ENCODE assay signal across 22 cellular contexts in the genomic region with DNA sequence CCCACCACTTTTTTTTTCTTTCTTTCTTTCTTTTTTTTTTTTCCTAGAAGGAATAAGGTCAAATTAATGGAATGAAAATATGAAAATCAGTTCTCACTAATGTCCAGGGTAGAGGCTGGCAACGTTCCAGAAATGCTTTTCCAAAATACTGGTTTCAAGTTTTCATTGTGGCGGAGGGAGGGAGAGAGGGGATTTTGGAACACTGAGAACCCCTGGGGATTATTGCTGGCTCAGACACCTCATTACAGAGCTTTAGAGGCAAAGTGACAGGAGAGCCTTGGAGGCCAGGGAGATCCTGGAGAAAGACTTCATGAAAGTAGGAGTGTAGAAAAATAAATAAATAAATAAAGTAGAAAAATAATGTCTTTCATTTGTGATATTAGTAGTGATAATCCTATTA. TPM values are rescaled to one million over a fixed set of nuclear protein-coding genes. Genes with fewer than 3 reads are reported as not detected.
A peak's percentile ranks its signal among the peaks of the same experiment; 100 is the strongest.
DNase-seq lines count a peak whose midpoint lies in the region; ATAC-seq and TF ChIP-seq lines count a peak whose summit lies in the region.
"Had no signal": no experiment of that assay in that cellular context is flagged by ENCODE, and none has a peak within 500 bp of the region (broad histone marks: within the 10 kb centered on the region; RNA-seq: fewer than 3 reads in every experiment).

No MANE protein-coding gene starts in this region.

- H3K4me1 ChIP-seq in GM23338 (ENCODE audit: insufficient read depth) = no peaks in the 10 kb centered on the region

- peak; percentile 60 for ATAC-seq in GM23338
- ATAC-seq in WTC11 = 0 out of 2 replicates have a peak, but pooled peaks have one; percentile 32
- ATAC-seq: PC-3 had no signal

- H3K27ac Mint-ChIP-seq in GM23338 (no peak overlapping the region), WTC11 (no peak overlapping the region)
- no peak overlapping the region for H3K27ac Mint-ChIP-seq in activated T-cell treated with anti-CD3 and anti-CD28 coated beads, Interleukin-2, amount 50 U/mL, for 24 hours
- H3K27ac Mint-ChIP-seq: H9 had no signal

- no peaks in the 10 kb centered on the region for H3K27me3 ChIP-seq in GM23338 (ENCODE audit: insufficient read depth)
- H3K27me3 ChIP-seq: MG63 had no signal

- H3K4me1 Mint-ChIP-seq in GM23338 (peaks cover 2% of the 10 kb centered on the region; the same call in 2 of the 3 replicates), WTC11 (peaks cover 9% of the 10 kb centered on the region; the same call in 1 of the 2 replicates)
- H3K4me1 Mint-ChIP-seq in activated T-cell treated with anti-CD3 and anti-CD28 coated beads, Interleukin-2, amount 50 U/mL, for 24 hours (ENCODE audit: low read depth) = no peaks in the 10 kb centered on the region
- H3K4me1 Mint-ChIP-seq: IgD-negative memory B cell had no signal

- no peaks in the 10 kb centered on the region for H4K20me1 ChIP-seq in GM23338 (replicated peaks; ENCODE audit: insufficient read depth)

- DNase-seq in COR-L47 (lab: John Stamatoyannopoulos, UW) (peak; percentile 52), GM23338 (ENCODE audit: low spot score) (no peak), NCI-H2227 (lab: John Stamatoyannopoulos, UW; ENCODE audit: unreplicated experiment) (peak; percentile 11), WTC11 (ENCODE audit: low spot score) (no peak), NCI-H2196 (lab: John Stamatoyannopoulos, UW; ENCODE audit: unreplicated experiment) (no peak), DMS114 treated with DMSO at 0.1 percent for 48 hours (lab: John Stamatoyannopoulos, UW; ENCODE audit: unreplicated experiment) (no peak)
- no peak for DNase-seq in activated T-cell treated with anti-CD3 and anti-CD28 coated beads, Interleukin-2, amount 50 U/mL, for 24 hours
- DNase-seq: AML-193, DND-41, H9, Karpas-422, MG63, NCI-H1048, NCI-H187, NCI-H526 treated with DMSO at 0.1 percent for 48 hours, PC-3, RPMI8226, SIG-M5, T1000 had no signal

- no peaks in the 10 kb centered on the region for H3K9me2 ChIP-seq in GM23338 (ENCODE audit: insufficient read depth)

- no peaks in the 10 kb centered on the region for H3K9me3 Mint-ChIP-seq in GM23338
- no peaks in the 10 kb centered on the region for H3K9me3 Mint-ChIP-seq in WTC11
- H3K9me3 Mint-ChIP-seq in activated T-cell treated with anti-CD3 and anti-CD28 coated beads, Interleukin-2, amount 50 U/mL, for 24 hours = no peaks in the 10 kb centered on the region
- H3K9me3 Mint-ChIP-seq: H9 had no signal

- H3K4me3 Mint-ChIP-seq in GM23338 (no peak overlapping the region), WTC11 (no peak overlapping the region)
- H3K4me3 Mint-ChIP-seq in activated T-cell treated with anti-CD3 and anti-CD28 coated beads, Interleukin-2, amount 50 U/mL, for 24 hours = no peak overlapping the region
- H3K4me3 Mint-ChIP-seq: H9, IgD-negative memory B cell had no signal

- POLR2A ChIA-PET in WTC11 (lab: Charles Lee) = no interaction called here

- H3K27me3 Mint-ChIP-seq in GM23338 (ENCODE audit: insufficient read depth, low read depth, poor library complexity) = no peaks in the 10 kb centered on the region
- H3K27me3 Mint-ChIP-seq in WTC11 (ENCODE audit: low read depth) = no peaks in the 10 kb centered on the region
- no peaks in the 10 kb centered on the region for H3K27me3 Mint-ChIP-seq in activated T-cell treated with anti-CD3 and anti-CD28 coated beads, Interleukin-2, amount 50 U/mL, for 24 hours
- H3K27me3 Mint-ChIP-seq: IgD-negative memory B cell had no signal

- no peak overlapping the region for H3K4me3 ChIP-seq in GM23338
- H3K4me3 ChIP-seq: MG63 had no signal

- no peak overlapping the region for H3K27ac ChIP-seq in GM23338 (ENCODE audit: low read depth)
- H3K27ac ChIP-seq: C4-2B had no signal

- H2AFZ ChIP-seq in GM23338 = no peak overlapping the region

- H3K36me3 ChIP-seq in GM23338 (ENCODE audit: insufficient read depth) = no peaks in the 10 kb centered on the region
- H3K36me3 ChIP-seq: MG63 had no signal

- H3F3A ChIP-seq in GM23338 (replicated peaks; ENCODE audit: low read depth) = no peaks in the 10 kb centered on the region

- TF ChIP-seq CTCF in GM23338 (conservative IDR thresholded peaks at IDR 0.05; ENCODE audit: low read depth in 2 of 2) (no peak), WTC11 (IDR thresholded peaks at IDR 0.05) (no peak)

- no peaks in the 10 kb centered on the region for H3K79me2 ChIP-seq in GM23338 (replicated peaks; ENCODE audit: insufficient read depth)

- CTCF ChIA-PET in WTC11 (lab: Charles Lee) = no interaction called here

- H3K36me3 Mint-ChIP-seq in GM23338 (ENCODE audit: low read depth) (no peaks in the 10 kb centered on the region), WTC11 (no peaks in the 10 kb centered on the region)
- no peaks in the 10 kb centered on the region for H3K36me3 Mint-ChIP-seq in activated T-cell treated with anti-CD3 and anti-CD28 coated beads, Interleukin-2, amount 50 U/mL, for 24 hours (ENCODE audit: low read depth)
- H3K36me3 Mint-ChIP-seq: IgD-negative memory B cell had no signal

- H3K4me2 ChIP-seq in GM23338 = no peak overlapping the region

TF ChIP-seq in GM23338, 12 proteins besides CTCF, POLR2A, EP300 and RAD21 (continues in another document):
- TF ChIP-seq ZNF331 (CRISPR knock-in tag; IDR thresholded peaks at IDR 0.05; ENCODE audit: low read depth) (no peak), STAT1 (IDR thresholded peaks at IDR 0.05; ENCODE audit: unreplicated experiment) (no peak), EZH2 (IDR thresholded peaks at IDR 0.05; ENCODE audit: low read depth, unreplicated experiment) (no peak)

TF ChIP-seq in WTC11, 78 proteins besides CTCF, POLR2A, EP300 and RAD21 (continues in another document):
- TF ChIP-seq ZNF232 (CRISPR knock-in tag; IDR thresholded peaks at IDR 0.05) = no peak
- TF ChIP-seq ZSCAN18 (CRISPR knock-in tag; IDR thresholded peaks at IDR 0.05) = no peak
- no peak for TF ChIP-seq CREM (CRISPR knock-in tag; IDR thresholded peaks at IDR 0.05)
- TF ChIP-seq EMX1 (CRISPR knock-in tag; IDR thresholded peaks at IDR 0.05) = no peak
- no peak for TF ChIP-seq OVOL2 (CRISPR knock-in tag; IDR thresholded peaks at IDR 0.05; ENCODE audit: borderline replicate concordance)
- TF ChIP-seq RELA (CRISPR knock-in tag; IDR thresholded peaks at IDR 0.05; ENCODE audit: borderline replicate concordance) = no peak
- TF ChIP-seq, protein P1, sequence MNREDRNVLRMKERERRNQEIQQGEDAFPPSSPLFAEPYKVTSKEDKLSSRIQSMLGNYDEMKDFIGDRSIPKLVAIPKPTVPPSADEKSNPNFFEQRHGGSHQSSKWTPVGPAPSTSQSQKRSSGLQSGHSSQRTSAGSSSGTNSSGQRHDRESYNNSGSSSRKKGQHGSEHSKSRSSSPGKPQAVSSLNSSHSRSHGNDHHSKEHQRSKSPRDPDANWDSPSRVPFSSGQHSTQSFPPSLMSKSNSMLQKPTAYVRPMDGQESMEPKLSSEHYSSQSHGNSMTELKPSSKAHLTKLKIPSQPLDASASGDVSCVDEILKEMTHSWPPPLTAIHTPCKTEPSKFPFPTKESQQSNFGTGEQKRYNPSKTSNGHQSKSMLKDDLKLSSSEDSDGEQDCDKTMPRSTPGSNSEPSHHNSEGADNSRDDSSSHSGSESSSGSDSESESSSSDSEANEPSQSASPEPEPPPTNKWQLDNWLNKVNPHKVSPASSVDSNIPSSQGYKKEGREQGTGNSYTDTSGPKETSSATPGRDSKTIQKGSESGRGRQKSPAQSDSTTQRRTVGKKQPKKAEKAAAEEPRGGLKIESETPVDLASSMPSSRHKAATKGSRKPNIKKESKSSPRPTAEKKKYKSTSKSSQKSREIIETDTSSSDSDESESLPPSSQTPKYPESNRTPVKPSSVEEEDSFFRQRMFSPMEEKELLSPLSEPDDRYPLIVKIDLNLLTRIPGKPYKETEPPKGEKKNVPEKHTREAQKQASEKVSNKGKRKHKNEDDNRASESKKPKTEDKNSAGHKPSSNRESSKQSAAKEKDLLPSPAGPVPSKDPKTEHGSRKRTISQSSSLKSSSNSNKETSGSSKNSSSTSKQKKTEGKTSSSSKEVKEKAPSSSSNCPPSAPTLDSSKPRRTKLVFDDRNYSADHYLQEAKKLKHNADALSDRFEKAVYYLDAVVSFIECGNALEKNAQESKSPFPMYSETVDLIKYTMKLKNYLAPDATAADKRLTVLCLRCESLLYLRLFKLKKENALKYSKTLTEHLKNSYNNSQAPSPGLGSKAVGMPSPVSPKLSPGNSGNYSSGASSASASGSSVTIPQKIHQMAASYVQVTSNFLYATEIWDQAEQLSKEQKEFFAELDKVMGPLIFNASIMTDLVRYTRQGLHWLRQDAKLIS (CRISPR knock-in tag; IDR thresholded peaks at IDR 0.05; ENCODE audit: borderline replicate concordance) = no peak
- no peak for TF ChIP-seq GTF2I (CRISPR knock-in tag; conservative IDR thresholded peaks at IDR 0.05)

RNA-seq across cellular contexts. Expression of gene ALX1, which starts 45.4 kb away (rescaled TPM):
- total RNA-seq in GM23338 (2014; rRNA removed; shearing (Covaris generic)) = 0.49 and 1.2 TPM in 2 replicates
- 0.70 and 1.1 TPM in 2 replicates for polyA plus RNA-seq in GM23338 (2016; fragmentation: Nextera tagmentation; extraction: Ambion mirVana)
- 0.25 to 0.78 TPM (median 0.74 TPM) in 3 replicates for total RNA-seq in WTC11 (2021)
- total RNA-seq: PC-3; T-helper 1 cell treated with Interleukin-12 subunit alpha and Interleukin-12 subunit beta and Interleukin-4 antibody, amounts not matched to agents 30 ng/mL and 1 ng/mL, for 36 hours had no signal
- polyA plus RNA-seq: IgD-negative memory B cell had no signal

Comparison
In these comparisons a context has a peak if more than half of its experiments do, and no peak if none do; other contexts are left out.
1. DNase-seq: peak in COR-L47 (single experiment) and NCI-H2227 (single experiment); none in GM23338 (single experiment), WTC11 (single experiment), NCI-H2196 (single experiment), DMS114 treated with DMSO at 0.1 percent for 48 hours (single experiment) and activated T-cell treated with anti-CD3 and anti-CD28 coated beads, Interleukin-2, amount 50 U/mL, for 24 hours (single experiment).